ENCODE assay signal across 1 cellular context in genomic region chr14:37583358-37584210, GRCh38.
TF ChIP-seq lines count a peak whose summit lies in the region.

No MANE protein-coding gene starts in this region.

TF ChIP-seq in HepG2, 621 proteins besides CTCF, POLR2A, EP300 and RAD21 (continued from another document and continues in another):
- TF ChIP-seq RFX5 (IDR thresholded peaks at IDR 0.05; ENCODE audit: low read depth, low read length), result no peak
- TF ChIP-seq ZNF557 (CRISPR knock-in tag; IDR thresholded peaks at IDR 0.05), result no peak
- no peak; the same call in 1 of the 2 replicates for TF ChIP-seq ZNF563 (CRISPR knock-in tag; IDR thresholded peaks at IDR 0.05)
- TF ChIP-seq KDM1A (CRISPR knock-in tag; IDR thresholded peaks at IDR 0.05), result 0 out of 2 replicates have a peak, but pooled peaks have one; percentile 61
- TF ChIP-seq KAT7 (CRISPR knock-in tag; IDR thresholded peaks at IDR 0.05; ENCODE audit: borderline replicate concordance), result no peak; the same call in 1 of the 2 replicates
- TF ChIP-seq ZNF772 (CRISPR knock-in tag; IDR thresholded peaks at IDR 0.05), result no peak
- 0 out of 2 replicates have a peak, but pooled peaks have one; percentile 24 for TF ChIP-seq BCL6 (CRISPR knock-in tag; IDR thresholded peaks at IDR 0.05)
- TF ChIP-seq IRF2 (CRISPR knock-in tag; IDR thresholded peaks at IDR 0.05), result peak; percentile 46; the same call in 1 of the 2 replicates
- TF ChIP-seq ZNF33A (CRISPR knock-in tag; IDR thresholded peaks at IDR 0.05; ENCODE audit: borderline replicate concordance), result no peak
- TF ChIP-seq PATZ1 (CRISPR knock-in tag; IDR thresholded peaks at IDR 0.05), result no peak; the same call in 1 of the 2 replicates
- TF ChIP-seq ZNF646 (CRISPR knock-in tag; IDR thresholded peaks at IDR 0.05), result 0 out of 2 replicates have a peak, but pooled peaks have one; percentile 60
- 0 out of 2 replicates have a peak, but pooled peaks have one; percentile 21 for TF ChIP-seq ATF2 (CRISPR knock-in tag; IDR thresholded peaks at IDR 0.05)
- TF ChIP-seq ZNF414 (CRISPR knock-in tag; IDR thresholded peaks at IDR 0.05), result no peak
- TF ChIP-seq IKZF1 (IDR thresholded peaks at IDR 0.05), result no peak
- TF ChIP-seq RFX1 (IDR thresholded peaks at IDR 0.05), result no peak
- TF ChIP-seq PBX2 (CRISPR knock-in tag; IDR thresholded peaks at IDR 0.05), result no peak
- TF ChIP-seq ISX (CRISPR knock-in tag; conservative IDR thresholded peaks at IDR 0.05), result no peak
- TF ChIP-seq PHF21A (CRISPR knock-in tag; IDR thresholded peaks at IDR 0.05), result peak; percentile 49
- TF ChIP-seq ZUFSP (CRISPR knock-in tag; IDR thresholded peaks at IDR 0.05; ENCODE audit: borderline replicate concordance), result no peak
- TF ChIP-seq EZH2 (conservative IDR thresholded peaks at IDR 0.05; ENCODE audit: low read depth, low read length), result no peak
- no peak for TF ChIP-seq IKZF4 (CRISPR knock-in tag; IDR thresholded peaks at IDR 0.05; ENCODE audit: borderline replicate concordance, low read depth, not compliant biosample characterization)
- no peak for TF ChIP-seq PAWR (CRISPR knock-in tag; IDR thresholded peaks at IDR 0.05; ENCODE audit: borderline replicate concordance)
- peak; percentile 21; the same call in 1 of the 2 replicates for TF ChIP-seq MATR3 (CRISPR knock-in tag; IDR thresholded peaks at IDR 0.05)
- TF ChIP-seq MEF2D (CRISPR knock-in tag; IDR thresholded peaks at IDR 0.05), result no peak
- TF ChIP-seq ZNF605 (CRISPR knock-in tag; IDR thresholded peaks at IDR 0.05), result no peak
- peak; percentile 65; the same call in 1 of the 2 replicates for TF ChIP-seq ZBTB1 (CRISPR knock-in tag; IDR thresholded peaks at IDR 0.05; ENCODE audit: borderline replicate concordance)
- peak; percentile 55 for TF ChIP-seq TEAD3 (CRISPR knock-in tag; optimal IDR thresholded peaks at IDR 0.05; ENCODE audit: borderline replicate concordance)
- no peak for TF ChIP-seq ZNF260 (CRISPR knock-in tag; IDR thresholded peaks at IDR 0.05; ENCODE audit: borderline replicate concordance, low read depth)
- TF ChIP-seq HOXA9 (CRISPR knock-in tag; IDR thresholded peaks at IDR 0.05; ENCODE audit: borderline replicate concordance), result 0 out of 2 replicates have a peak, but pooled peaks have one; percentile 33
- TF ChIP-seq SATB2 (CRISPR knock-in tag; IDR thresholded peaks at IDR 0.05), result no peak; the same call in 1 of the 2 replicates
- TF ChIP-seq TARDBP (CRISPR knock-in tag; IDR thresholded peaks at IDR 0.05), result no peak
- TF ChIP-seq DRAP1 (CRISPR knock-in tag; IDR thresholded peaks at IDR 0.05), result no peak
- TF ChIP-seq FOXC1 (CRISPR knock-in tag; IDR thresholded peaks at IDR 0.05; ENCODE audit: borderline replicate concordance), result 0 out of 2 replicates have a peak, but pooled peaks have one; percentile 57
- TF ChIP-seq JUN (CRISPR knock-in tag; IDR thresholded peaks at IDR 0.05), result no peak
- TF ChIP-seq ZNF264 (CRISPR knock-in tag; IDR thresholded peaks at IDR 0.05), result no peak
- no peak for TF ChIP-seq ZNF850 (CRISPR knock-in tag; conservative IDR thresholded peaks at IDR 0.05)
- TF ChIP-seq ZNF619 (CRISPR knock-in tag; IDR thresholded peaks at IDR 0.05), result no peak
- peak; percentile 51 for TF ChIP-seq ZMYM4 (CRISPR knock-in tag; IDR thresholded peaks at IDR 0.05)
- TF ChIP-seq MBNL3 (CRISPR knock-in tag; conservative IDR thresholded peaks at IDR 0.05), result no peak
- peak; percentile 65; the same call in 1 of the 2 replicates for TF ChIP-seq ZFP91 (CRISPR knock-in tag; IDR thresholded peaks at IDR 0.05; ENCODE audit: borderline replicate concordance)
- peak; percentile 50; the same call in 1 of the 2 replicates for TF ChIP-seq POLR2AphosphoS5 (IDR thresholded peaks at IDR 0.05; ENCODE audit: low read depth, low read length)
- TF ChIP-seq ZNF138 (CRISPR knock-in tag; IDR thresholded peaks at IDR 0.05; ENCODE audit: low read depth), result peak; percentile 33; the same call in 1 of the 2 replicates
- no peak for TF ChIP-seq ZNF431 (CRISPR knock-in tag; IDR thresholded peaks at IDR 0.05; ENCODE audit: borderline replicate concordance, low read depth)
- no peak for TF ChIP-seq ZNF512B (CRISPR knock-in tag; IDR thresholded peaks at IDR 0.05; ENCODE audit: borderline replicate concordance)
- no peak for TF ChIP-seq TRIM24 (CRISPR knock-in tag; IDR thresholded peaks at IDR 0.05)
